Comparison of ENCODE assay signal across 14 cellular contexts in genomic region chr19:29193116-29193515, GRCh38.
"Had no signal": no experiment of that assay in that cellular context is flagged by ENCODE, and none has a peak within 500 bp of the region (broad histone marks: within the 10 kb centered on the region; RNA-seq: fewer than 3 reads in every experiment).

No MANE protein-coding gene starts in this region.

- H3K9ac ChIP-seq: parathyroid adenoma had no signal

- H3K4me1 ChIP-seq: colonic mucosa, parathyroid adenoma, tibial artery had no signal

- DNase-seq: activated CD4-positive, alpha-beta T cell treated with anti-CD3 and anti-CD28 coated beads for 48 hours; activated CD8-positive, alpha-beta memory T cell treated with anti-CD3 and anti-CD28 coated beads, Interleukin-2, amount 10 ng/mL, durations not matched to agents 7 days and 5 days; activated gamma-delta T cell; activated T-cell treated with anti-CD3 and anti-CD28 coated beads, Interleukin-2, amount 50 U/mL, for 24 hours; colonic mucosa; kidney; stimulated activated CD4-positive, alpha-beta T cell treated with anti-CD3 and anti-CD28 coated beads, Interleukin-15, amount 100 ng/mL, for 24 hours; stimulated activated CD4-positive, alpha-beta T cell treated with anti-CD3 and anti-CD28 coated beads, Interleukin-4, amount 100 ng/mL, for 24 hours; T1000; tibial artery; WERI-Rb-1 had no signal

- H3K79me2 ChIP-seq: parathyroid adenoma had no signal

- H3K9me3 ChIP-seq: colonic mucosa, tibial artery had no signal

- H3K27me3 ChIP-seq: colonic mucosa, tibial artery had no signal

- FAIRE-seq: endothelial cell of umbilical vein, frontal cortex, kidney had no signal

- ATAC-seq: activated CD8-positive, alpha-beta memory T cell treated with anti-CD3 and anti-CD28 coated beads, Interleukin-2, amount 10 ng/mL, durations not matched to agents 7 days and 5 days had no signal

- H3K27ac ChIP-seq: colonic mucosa, parathyroid adenoma, tibial artery, WERI-Rb-1 had no signal

- H2AFZ ChIP-seq: parathyroid adenoma had no signal

- H3K4me3 ChIP-seq: colonic mucosa, tibial artery had no signal

- H3K36me3 ChIP-seq: colonic mucosa, tibial artery, WERI-Rb-1 had no signal
